21 cellular contexts compared by ENCODE assay signal in the genomic region with DNA sequence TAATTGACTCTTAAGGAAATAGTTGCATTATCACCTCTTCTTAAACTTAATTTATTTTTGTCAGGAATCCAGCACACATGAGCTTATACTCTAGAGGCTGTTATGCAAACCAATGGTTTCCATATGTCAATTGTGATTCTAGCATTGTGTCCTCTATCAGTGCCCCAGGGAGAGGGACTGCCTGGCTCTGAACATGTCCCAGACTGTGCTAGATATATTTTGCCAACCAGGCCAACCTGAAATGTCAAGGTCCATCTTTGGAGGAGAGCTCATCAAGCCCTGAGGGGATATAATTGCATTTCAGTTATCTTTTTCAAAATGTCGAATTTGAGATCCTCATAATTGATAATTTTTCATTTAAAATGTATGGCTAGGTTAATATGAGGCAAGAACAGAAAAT. TPM values are rescaled to one million over a fixed set of nuclear protein-coding genes. Genes with fewer than 3 reads are reported as not detected.
DNase-seq lines count a peak whose midpoint lies in the region; ATAC-seq, FAIRE-seq and TF ChIP-seq lines count a peak whose summit lies in the region.
"Had no signal": no experiment of that assay in that cellular context is flagged by ENCODE, and none has a peak within 500 bp of the region (broad histone marks: within the 10 kb centered on the region; RNA-seq: fewer than 3 reads in every experiment).

No MANE protein-coding gene starts in this region.

- H3K4me1 ChIP-seq in astrocyte (ENCODE audit: insufficient read depth, low read length) = no peaks in the 10 kb centered on the region
- H3K4me1 ChIP-seq in HepG2 (ENCODE audit: insufficient read depth, low read length) = no peaks in the 10 kb centered on the region
- H3K4me1 ChIP-seq: A549, Caco-2 had no signal

- H3K4me2 ChIP-seq in astrocyte (ENCODE audit: low read length) = no peak overlapping the region
- no peak overlapping the region for H3K4me2 ChIP-seq in HepG2 (ENCODE audit: low read depth, low read length)
- H3K4me2 ChIP-seq: A549; BLaER1 treated with 17β-estradiol and CSF1 and Interleukin-3, amounts not matched to agents 10 nM and 100 nM had no signal

- TF ChIP-seq RAD21 in HepG2 (CRISPR knock-in tag; IDR thresholded peaks at IDR 0.05) = no peak

- H3K27ac Mint-ChIP-seq in astrocyte (ENCODE audit: unreplicated experiment) = peak overlapping the region; percentile 27
- H3K27ac Mint-ChIP-seq: B cell; CD4-positive, alpha-beta T cell; CD8-positive, alpha-beta T cell had no signal

- DNase-seq in NCI-H526 (lab: John Stamatoyannopoulos, UW) = peak; percentile 35 to 41
- no peak for DNase-seq in NCI-H526 treated with DMSO at 0.1 percent for 48 hours (lab: John Stamatoyannopoulos, UW)
- DNase-seq in astrocyte (ENCODE audit: low read depth) = no peak
- no peak for DNase-seq in HepG2 (ENCODE audit: low spot score)
- no peak for DNase-seq in stimulated activated naive CD8-positive, alpha-beta T cell treated with anti-CD3 and anti-CD28 coated beads, Interleukin-15, Interleukin-2, amounts not matched to agents 100 U/mL and 50 U/mL, for 24 hours
- DNase-seq: AML-193; Caco-2; Calu3; CD4-positive, alpha-beta T cell; CD8-positive, alpha-beta T cell; DMS79 treated with DMSO at 0.1 percent for 48 hours; GF-D8 had no signal

- no peak overlapping the region for H3K4me3 Mint-ChIP-seq in astrocyte (ENCODE audit: unreplicated experiment)
- H3K4me3 Mint-ChIP-seq: B cell; CD4-positive, alpha-beta T cell; CD8-positive, alpha-beta T cell had no signal

- POLR2A ChIA-PET in HepG2 (lab: Yijun Ruan, JAX) = interaction anchor here (1.1 to 1.2 kb wide), 3 partner anchors 18 to 34 kb away, joined by 3 read pairs; partner anchors contain the start of gene HNMT

- H3K27me3 Mint-ChIP-seq in astrocyte (ENCODE audit: low read depth, unreplicated experiment) = no peaks in the 10 kb centered on the region
- H3K27me3 Mint-ChIP-seq: B cell; CD4-positive, alpha-beta T cell had no signal

- H3K36me3 ChIP-seq in astrocyte (ENCODE audit: insufficient read depth, low read length) = no peaks in the 10 kb centered on the region
- H3K36me3 ChIP-seq in HepG2 (replicated peaks in 1 of 2; ENCODE audit: control insufficient read depth in 1 of 2, insufficient read depth in 2 of 2, low read length in 2 of 2) = peaks cover 16 to 42% of the 10 kb centered on the region in 2 experiments

- TF ChIP-seq POLR2A in HepG2 (IDR thresholded peaks at IDR 0.05; ENCODE audit: insufficient read depth in 1 of 2, low read depth in 2 of 2, low read length in 2 of 2) = 0 out of 4 replicates have a peak, but pooled peaks of 1 of the 2 experiments have one; percentile 23

- intact Hi-C loops in HepG2 (cut with micrococcal nuclease; ENCODE audit: unreplicated experiment) = no loop called here

- H4K20me1 ChIP-seq in astrocyte (ENCODE audit: insufficient read depth, low read length) = no peaks in the 10 kb centered on the region
- 0 out of 2 replicates have a peak, but pooled peaks cover 6% of the 10 kb centered on the region for H4K20me1 ChIP-seq in HepG2 (ENCODE audit: insufficient read depth, low read length)

- in situ Hi-C loops in HepG2 (cut with HindIII; ENCODE audit: extremely low pct_ligation_motif_present, low pct_unique_long_range_greater_than_20kb) = no loop called here

- H3K4me3 ChIP-seq in astrocyte (ENCODE audit: insufficient read depth, low read depth, low read length) (no peak overlapping the region), HepG2 (replicated peaks in 1 of 3; ENCODE audit: insufficient read depth in 1 of 3, low read depth in 2 of 3, low read length in 3 of 3) (no peak overlapping the region)
- H3K4me3 ChIP-seq: A549; BLaER1 treated with 17β-estradiol and CSF1 and Interleukin-3, amounts not matched to agents 10 nM and 100 nM had no signal

- peaks cover 2% of the 10 kb centered on the region for H3K36me3 Mint-ChIP-seq in astrocyte (ENCODE audit: low read depth, unreplicated experiment)
- H3K36me3 Mint-ChIP-seq: CD8-positive, alpha-beta T cell had no signal

- no peak overlapping the region for H3K27ac ChIP-seq in astrocyte (ENCODE audit: low read depth, low read length)
- H3K27ac ChIP-seq in HepG2 (ENCODE audit: extremely low read length, insufficient read depth, low read length) = no peak overlapping the region
- H3K27ac ChIP-seq: 22Rv1; A549; BLaER1 treated with 17β-estradiol and CSF1 and Interleukin-3, amounts not matched to agents 10 nM and 100 nM; C4-2B had no signal

- H2AFZ ChIP-seq in astrocyte (ENCODE audit: low read depth, low read length) = no peak overlapping the region
- H2AFZ ChIP-seq in HepG2 (ENCODE audit: low read length) = no peak overlapping the region

- CTCF ChIA-PET in HepG2 (lab: Yijun Ruan, JAX; ENCODE audit: low intra/inter-chr PET ratio, low total read pairs) = no interaction called here

- no peak for TF ChIP-seq EP300 in HepG2 (IDR thresholded peaks at IDR 0.05; ENCODE audit: low read depth in 2 of 2, low read length in 2 of 2)
- no peak for TF ChIP-seq EP300 in HepG2 (CRISPR knock-in tag; IDR thresholded peaks at IDR 0.05; ENCODE audit: borderline replicate concordance)

- BruUV-seq in HepG2 (replicated peaks; lab: Mats Ljungman, UMichigan) = no TSS peak

- H3K9ac ChIP-seq in astrocyte (ENCODE audit: low read length) (no peak overlapping the region), HepG2 (ENCODE audit: insufficient read depth, low read depth, low read length) (no peak overlapping the region)
- H3K9ac ChIP-seq: BLaER1 treated with 17β-estradiol and CSF1 and Interleukin-3, amounts not matched to agents 10 nM and 100 nM had no signal

- H3K79me2 ChIP-seq in astrocyte (ENCODE audit: insufficient read depth, low read length) = no peaks in the 10 kb centered on the region
- H3K79me2 ChIP-seq in HepG2 (ENCODE audit: insufficient read depth, low read length) = peaks cover 6% of the 10 kb centered on the region

- no peak for FAIRE-seq in astrocyte (lab: Jason Lieb, UNC)
- FAIRE-seq in HepG2 (lab: Jason Lieb, UNC) = no peak
- FAIRE-seq: A549, D721Med, G401.6, GM12891, GM19239 had no signal

- H3K27me3 ChIP-seq in astrocyte (ENCODE audit: insufficient read depth, low read length) = no peaks in the 10 kb centered on the region
- H3K27me3 ChIP-seq in HepG2 (ENCODE audit: control insufficient read depth in 1 of 2, insufficient read depth in 2 of 2, low read length in 2 of 2) = no peaks in the 10 kb centered on the region
- H3K27me3 ChIP-seq: BLaER1 treated with 17β-estradiol and CSF1 and Interleukin-3, amounts not matched to agents 10 nM and 100 nM had no signal

- no peaks in the 10 kb centered on the region for H3K9me3 ChIP-seq in astrocyte (ENCODE audit: insufficient read depth, low read depth, low read length)
- H3K9me3 ChIP-seq in HepG2 (ENCODE audit: low read length) = peaks cover 27% of the 10 kb centered on the region

- peaks cover 13% of the 10 kb centered on the region for H3K9me3 Mint-ChIP-seq in astrocyte (ENCODE audit: unreplicated experiment)
- H3K9me3 Mint-ChIP-seq: CD4-positive, alpha-beta T cell had no signal

- peak; percentile 48 for ATAC-seq in HepG2
- ATAC-seq in stimulated activated naive CD8-positive, alpha-beta T cell treated with anti-CD3 and anti-CD28 coated beads, Interleukin-15, Interleukin-2, amounts not matched to agents 100 U/mL and 50 U/mL, for 24 hours = no peak
- ATAC-seq: A549; CD8-positive, alpha-beta T cell had no signal

- 89% methylated on average over 1 of the region's 1 CpG for WGBS in HepG2 (ENCODE audit: low lambda C conversion rate)

- H3K4me1 Mint-ChIP-seq in astrocyte (ENCODE audit: low read depth, unreplicated experiment) = no peaks in the 10 kb centered on the region
- H3K4me1 Mint-ChIP-seq: B cell had no signal

- TF ChIP-seq CTCF in astrocyte (IDR thresholded peaks at IDR 0.05; ENCODE audit: insufficient read depth, low read depth, low read length) (no peak), HepG2 (CRISPR knock-in tag; IDR thresholded peaks at IDR 0.05) (no peak)

TF ChIP-seq in HepG2, 621 proteins besides CTCF, POLR2A, EP300 and RAD21 (continues in another document):
- TF ChIP-seq, protein P1, sequence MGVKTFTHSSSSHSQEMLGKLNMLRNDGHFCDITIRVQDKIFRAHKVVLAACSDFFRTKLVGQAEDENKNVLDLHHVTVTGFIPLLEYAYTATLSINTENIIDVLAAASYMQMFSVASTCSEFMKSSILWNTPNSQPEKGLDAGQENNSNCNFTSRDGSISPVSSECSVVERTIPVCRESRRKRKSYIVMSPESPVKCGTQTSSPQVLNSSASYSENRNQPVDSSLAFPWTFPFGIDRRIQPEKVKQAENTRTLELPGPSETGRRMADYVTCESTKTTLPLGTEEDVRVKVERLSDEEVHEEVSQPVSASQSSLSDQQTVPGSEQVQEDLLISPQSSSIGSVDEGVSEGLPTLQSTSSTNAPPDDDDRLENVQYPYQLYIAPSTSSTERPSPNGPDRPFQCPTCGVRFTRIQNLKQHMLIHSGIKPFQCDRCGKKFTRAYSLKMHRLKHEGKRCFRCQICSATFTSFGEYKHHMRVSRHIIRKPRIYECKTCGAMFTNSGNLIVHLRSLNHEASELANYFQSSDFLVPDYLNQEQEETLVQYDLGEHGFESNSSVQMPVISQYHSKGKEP (CRISPR knock-in tag; IDR thresholded peaks at IDR 0.05) = no peak
- TF ChIP-seq SPEN (CRISPR knock-in tag; IDR thresholded peaks at IDR 0.05; ENCODE audit: low read depth) (no peak), POLR2AphosphoS5 (IDR thresholded peaks at IDR 0.05; ENCODE audit: low read depth, low read length) (0 out of 2 replicates have a peak, but pooled peaks have one; percentile 17)

RNA-seq across cellular contexts. Expression of gene HNMT, which starts 34.2 kb away (rescaled TPM):
- total RNA-seq in astrocyte (15.3 and 17.3 TPM in 2 replicates), HepG2 (2016; rRNA removed; fragmentation: Illumina TruSeq; extraction: Trizol) (309 and 372 TPM in 2 replicates)
- total RNA-seq in HepG2 (2016; cell fraction: cytosol; rRNA removed; fragmentation: Illumina TruSeq; extraction: Trizol; ENCODE audit: low read depth) = 103 and 116 TPM in 2 replicates
- 312 and 373 TPM in 2 replicates for total RNA-seq in HepG2 (2016; cell fraction: insoluble cytoplasmic fraction; rRNA removed; fragmentation: Illumina TruSeq; extraction: Trizol)
- 157 and 177 TPM in 2 replicates for total RNA-seq in HepG2 (2016; cell fraction: membrane; rRNA removed; fragmentation: Illumina TruSeq; extraction: Trizol)
- 234 and 240 TPM in 2 replicates for total RNA-seq in HepG2 (2016; cell fraction: nucleus; rRNA removed; fragmentation: Illumina TruSeq; extraction: Trizol)
- polyA plus RNA-seq in HepG2 (2011; rRNA removed) = 259 and 279 TPM in 2 replicates
- polyA plus RNA-seq in HepG2 (2011; cell fraction: cytosol; rRNA removed) = 170 and 271 TPM in 2 replicates
- polyA plus RNA-seq in HepG2 (2011; cell fraction: nucleus; rRNA removed) = 129 and 171 TPM in 2 replicates
- polyA plus RNA-seq in HepG2 (2012) = 561 and 648 TPM in 2 replicates
- polyA plus RNA-seq in HepG2 (2016; cell fraction: cytosol; fragmentation: Illumina TruSeq; extraction: Trizol; ENCODE audit: low read depth) = 80.3 and 85.6 TPM in 2 replicates
- 297 and 326 TPM in 2 replicates for polyA plus RNA-seq in HepG2 (2016; cell fraction: insoluble cytoplasmic fraction; fragmentation: Illumina TruSeq; extraction: Trizol; ENCODE audit: low read depth)
- 111 and 113 TPM in 2 replicates for polyA plus RNA-seq in HepG2 (2016; cell fraction: membrane; fragmentation: Illumina TruSeq; extraction: Trizol; ENCODE audit: low read depth)
- 221 and 224 TPM in 2 replicates for polyA plus RNA-seq in HepG2 (2016; cell fraction: nucleus; fragmentation: Illumina TruSeq; extraction: Trizol; ENCODE audit: insufficient read depth, low read depth)
- 14.7 and 77.3 TPM in 2 replicates for polyA minus RNA-seq in HepG2 (2011; rRNA and poly(A)+ RNA removed; ENCODE audit: low replicate concordance)
- 111 and 128 TPM in 2 replicates for polyA minus RNA-seq in HepG2 (2011; cell fraction: cytosol; rRNA and poly(A)+ RNA removed)
- polyA minus RNA-seq in HepG2 (2011; cell fraction: nucleus; rRNA and poly(A)+ RNA removed) = 529 and 697 TPM in 2 replicates
- total RNA-seq: B cell; CD8-positive, alpha-beta T cell had no signal

Comparison
In these comparisons a context has a peak if more than half of its experiments do, and no peak if none do; other contexts are left out.
1. DNase-seq: peak in NCI-H526 (2 of 2); none in NCI-H526 treated with DMSO at 0.1 percent for 48 hours (single experiment), astrocyte (single experiment), HepG2 (single experiment) and stimulated activated naive CD8-positive, alpha-beta T cell treated with anti-CD3 and anti-CD28 coated beads, Interleukin-15, Interleukin-2, amounts not matched to agents 100 U/mL and 50 U/mL, for 24 hours (single experiment).